In genomic region chr9:100216178-100216787, GRCh38 we compare ENCODE assay signal across 9 cellular contexts.
DNase-seq lines count a peak whose midpoint lies in the region; ATAC-seq and TF ChIP-seq lines count a peak whose summit lies in the region.
"Had no signal": no experiment of that assay in that cellular context is flagged by ENCODE, and none has a peak within 500 bp of the region (broad histone marks: within the 10 kb centered on the region; RNA-seq: fewer than 3 reads in every experiment).

No MANE protein-coding gene starts in this region.

- H4K20me1 ChIP-seq in KMS-11 (ENCODE audit: insufficient read depth), result no peaks in the 10 kb centered on the region

- H3K36me3 Mint-ChIP-seq in memory B cell, result no peaks in the 10 kb centered on the region

- no peaks in the 10 kb centered on the region for H3K79me2 ChIP-seq in KMS-11 (ENCODE audit: insufficient read depth, low read depth)

- H3K9me3 Mint-ChIP-seq in memory B cell, result no peaks in the 10 kb centered on the region

- no peak overlapping the region for H3K9ac ChIP-seq in KMS-11

- no peak overlapping the region for H2AFZ ChIP-seq in KMS-11 (ENCODE audit: low read depth)

- no peaks in the 10 kb centered on the region for H3K27me3 ChIP-seq in KMS-11 (ENCODE audit: insufficient read depth, low read depth)

- H3K4me2 ChIP-seq in KMS-11, result no peak overlapping the region

- DNase-seq in CMK (ENCODE audit: low read depth), result peak; percentile 51
- DNase-seq in activated CD4-positive, alpha-beta T cell treated with anti-CD3 and anti-CD28 coated beads for 24 hours (ENCODE audit: low read depth in 2 of 2), result peak; percentile 48
- DNase-seq in ecto neural progenitor cell (ENCODE audit: low spot score), result peak; percentile 70
- DNase-seq in memory B cell (ENCODE audit: low spot score in 2 of 2), result peak; percentile 63 to 67
- peak; percentile 81 for DNase-seq in stimulated activated CD8-positive, alpha-beta memory T cell treated with anti-CD3 and anti-CD28 coated beads, Interleukin-4, amount 100 ng/mL, for 48 hours
- no peak for DNase-seq in posterior vena cava (ENCODE audit: low spot score)

- H3K27ac ChIP-seq in KMS-11, result no peak overlapping the region
- H3K27ac ChIP-seq: SK-N-MC had no signal

- TF ChIP-seq CTCF in KMS-11 (conservative IDR thresholded peaks at IDR 0.05; ENCODE audit: low read depth, low read length), result peak; percentile 88

- H3K4me3 ChIP-seq in KMS-11 (IDR thresholded peaks at IDR 0.05; ENCODE audit: insufficient read depth, low read depth, low read length), result no peak overlapping the region
- H3K4me3 ChIP-seq: SK-N-MC had no signal

- H3K4me3 Mint-ChIP-seq in memory B cell, result no peak overlapping the region

- no peaks in the 10 kb centered on the region for H3K27me3 Mint-ChIP-seq in memory B cell

- ATAC-seq in GM19455 (IDR thresholded peaks at IDR 0.05; ENCODE audit: unreplicated experiment), result peak; percentile 66
- peak; percentile 79 for ATAC-seq in memory B cell (ENCODE audit: low read depth)

- no peaks in the 10 kb centered on the region for H3K36me3 ChIP-seq in KMS-11 (ENCODE audit: insufficient read depth)

- H3K4me1 ChIP-seq in KMS-11 (ENCODE audit: low read depth, poor library complexity, severe bottlenecking), result peaks cover 19% of the 10 kb centered on the region

- H3K4me1 Mint-ChIP-seq in memory B cell, result no peaks in the 10 kb centered on the region

- intact Hi-C loops in posterior vena cava (cut with DNase I), result no loop called here

- no peak overlapping the region for H3K27ac Mint-ChIP-seq in memory B cell
